ENCODE assay signal across 9 cellular contexts in the genomic region with DNA sequence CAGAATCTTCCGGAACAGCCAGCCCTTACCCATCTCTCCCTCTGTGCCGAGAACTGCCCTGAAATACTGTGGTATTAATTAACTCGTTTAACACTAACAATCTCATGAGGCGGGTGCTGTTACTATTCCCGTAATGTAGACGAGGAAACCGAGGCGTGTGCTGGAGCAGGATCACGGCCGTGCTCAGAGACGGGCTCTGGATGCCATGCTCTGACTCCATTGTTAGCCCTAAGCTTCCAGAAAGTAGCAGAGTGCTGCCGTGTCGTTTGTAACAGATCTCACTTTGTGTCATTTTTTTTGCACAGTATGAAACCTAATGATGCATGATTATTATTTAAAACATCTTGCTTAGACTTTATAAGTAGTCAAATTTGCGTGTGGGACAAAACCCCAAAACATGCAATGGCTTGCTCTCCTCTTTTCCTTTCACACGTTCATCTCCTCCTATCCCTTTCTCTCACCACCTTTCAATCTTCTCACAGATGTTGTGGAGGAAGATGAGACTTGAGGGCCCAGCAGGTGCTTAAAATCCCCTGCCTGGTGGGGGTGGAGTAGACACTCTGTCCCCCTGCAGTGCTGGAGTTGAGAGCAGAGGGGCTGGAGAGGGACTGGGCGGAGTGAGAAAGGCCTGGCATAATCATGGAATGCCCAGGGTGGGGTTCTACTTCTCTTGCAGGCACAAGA. TPM values are rescaled to one million over a fixed set of nuclear protein-coding genes. Genes with fewer than 3 reads are reported as not detected.
DNase-seq lines count a peak whose midpoint lies in the region; ATAC-seq and TF ChIP-seq lines count a peak whose summit lies in the region.
"Had no signal": no experiment of that assay in that cellular context is flagged by ENCODE, and none has a peak within 500 bp of the region (broad histone marks: within the 10 kb centered on the region; RNA-seq: fewer than 3 reads in every experiment).

No MANE protein-coding gene starts in this region.

- no peak for DNase-seq in GM23248
- DNase-seq in NCI-H82 treated with DMSO at 0.1 percent for 48 hours (lab: John Stamatoyannopoulos, UW; ENCODE audit: unreplicated experiment): peak; percentile 3
- DNase-seq in activated CD4-positive, alpha-beta T cell treated with anti-CD3 and anti-CD28 coated beads for 1 hour: no peak

- H3K27me3 ChIP-seq in DOHH2 (ENCODE audit: control insufficient read depth, low read length) (no peaks in the 10 kb centered on the region), GM23248 (replicated peaks; ENCODE audit: insufficient read depth) (0 out of 2 replicates have a peak, but pooled peaks cover 9% of the 10 kb centered on the region), muscle layer of colon (ENCODE audit: control insufficient read depth in 1 of 2, insufficient read depth in 2 of 2, low read length in 2 of 2) (no peaks in the 10 kb centered on the region)

- no peaks in the 10 kb centered on the region for H3K36me3 Mint-ChIP-seq in dendritic cell treated with granulocyte-macrophage colony-stimulating factor and Interleukin-4, amounts not matched to agents 40 ng/mL and 50 ng/mL, for 4 days (ENCODE audit: low read depth)

- H3K27ac ChIP-seq in DOHH2 (ENCODE audit: low read depth, low read length) (peak overlapping the region; percentile 72), GM23248 (no peak overlapping the region), muscle layer of colon (ENCODE audit: low read depth, low read length) (peak overlapping the region; percentile 77)

- peak overlapping the region; percentile 63 for H3K27ac Mint-ChIP-seq in dendritic cell treated with granulocyte-macrophage colony-stimulating factor and Interleukin-4, amounts not matched to agents 40 ng/mL and 50 ng/mL, for 4 days

- in situ Hi-C loops in GM23248 (cut with MboI): no loop called here

- no peak for TF ChIP-seq CTCF in DOHH2 (IDR thresholded peaks at IDR 0.05; ENCODE audit: low read depth, low read length, poor library complexity, severe bottlenecking)

- 19 to 20% methylated on average over 16 of the region's 16 CpGs for WGBS in GM23248 (ENCODE audit: low coverage in 1 of 2, low lambda C conversion rate in 2 of 2, missing lambda C conversion rate in 2 of 2), 2 experiments

- peaks cover 38% of the 10 kb centered on the region for H3K79me2 ChIP-seq in DOHH2 (ENCODE audit: control insufficient read depth, low read length)
- no peaks in the 10 kb centered on the region for H3K79me2 ChIP-seq in GM23248 (ENCODE audit: insufficient read depth)

- no peaks in the 10 kb centered on the region for H3K9me3 Mint-ChIP-seq in dendritic cell treated with granulocyte-macrophage colony-stimulating factor and Interleukin-4, amounts not matched to agents 40 ng/mL and 50 ng/mL, for 4 days

- peaks cover 29% of the 10 kb centered on the region for H3K4me1 ChIP-seq in DOHH2 (ENCODE audit: control insufficient read depth, low read length)
- no peaks in the 10 kb centered on the region for H3K4me1 ChIP-seq in GM23248 (ENCODE audit: insufficient read depth)
- H3K4me1 ChIP-seq in muscle layer of colon (ENCODE audit: insufficient read depth, low read length): peaks cover 17% of the 10 kb centered on the region

- ATAC-seq in GM18873 (IDR thresholded peaks at IDR 0.05; ENCODE audit: low FRiP score, unreplicated experiment) (no peak), GM21737 (IDR thresholded peaks at IDR 0.05; ENCODE audit: unreplicated experiment) (no peak)

- no peaks in the 10 kb centered on the region for H3F3A ChIP-seq in DOHH2 (ENCODE audit: control insufficient read depth, insufficient read depth)
- H3F3A ChIP-seq in GM23248 (ENCODE audit: insufficient read depth): no peaks in the 10 kb centered on the region

- H2AFZ ChIP-seq in GM23248: peak overlapping the region; percentile 46; the same call in 1 of the 2 replicates

- no peaks in the 10 kb centered on the region for H4K20me1 ChIP-seq in DOHH2 (ENCODE audit: control insufficient read depth, insufficient read depth, low read depth, low read length)
- H4K20me1 ChIP-seq in GM23248 (ENCODE audit: insufficient read depth): no peaks in the 10 kb centered on the region

- H3K4me2 ChIP-seq in DOHH2 (ENCODE audit: low read length) (peak overlapping the region; percentile 98), GM23248 (ENCODE audit: unreplicated experiment) (no peak overlapping the region)

- no peak overlapping the region for H3K9ac ChIP-seq in GM23248
- peak overlapping the region; percentile 55 for H3K9ac ChIP-seq in muscle layer of colon (ENCODE audit: low read length)

- peaks cover 18% of the 10 kb centered on the region for H3K27me3 Mint-ChIP-seq in dendritic cell treated with granulocyte-macrophage colony-stimulating factor and Interleukin-4, amounts not matched to agents 40 ng/mL and 50 ng/mL, for 4 days

- H3K36me3 ChIP-seq in DOHH2 (ENCODE audit: control insufficient read depth, low read length): peaks cover 60% of the 10 kb centered on the region
- H3K36me3 ChIP-seq in GM23248 (ENCODE audit: low read depth): no peaks in the 10 kb centered on the region
- H3K36me3 ChIP-seq in muscle layer of colon (ENCODE audit: insufficient read depth, low read length): peaks cover 21% of the 10 kb centered on the region

- peak overlapping the region; percentile 76 for H3K4me3 Mint-ChIP-seq in dendritic cell treated with granulocyte-macrophage colony-stimulating factor and Interleukin-4, amounts not matched to agents 40 ng/mL and 50 ng/mL, for 4 days

- no peaks in the 10 kb centered on the region for H3K9me3 ChIP-seq in DOHH2 (ENCODE audit: control insufficient read depth, insufficient read depth, low read length)
- H3K9me3 ChIP-seq in GM23248 (ENCODE audit: low read depth): no peaks in the 10 kb centered on the region
- H3K9me3 ChIP-seq in muscle layer of colon (ENCODE audit: low read length): no peaks in the 10 kb centered on the region

- H3K4me3 ChIP-seq in DOHH2 (ENCODE audit: low read length): peak overlapping the region; percentile 99
- H3K4me3 ChIP-seq in GM23248: no peak overlapping the region
- H3K4me3 ChIP-seq in muscle layer of colon (ENCODE audit: low read depth in 1 of 2, low read length in 2 of 2): peak overlapping the region; percentile 51 to 78

- H3K9me2 ChIP-seq in DOHH2 (replicated peaks; ENCODE audit: control insufficient read depth, low read length): no peaks in the 10 kb centered on the region
- H3K9me2 ChIP-seq in GM23248 (ENCODE audit: insufficient read depth): no peaks in the 10 kb centered on the region

- H3K4me1 Mint-ChIP-seq in dendritic cell treated with granulocyte-macrophage colony-stimulating factor and Interleukin-4, amounts not matched to agents 40 ng/mL and 50 ng/mL, for 4 days (ENCODE audit: low read depth): peaks cover 58% of the 10 kb centered on the region

- intact Hi-C loops in dendritic cell treated with granulocyte-macrophage colony-stimulating factor and Interleukin-4, amounts not matched to agents 40 ng/mL and 50 ng/mL, for 4 days (cut with micrococcal nuclease): no loop called here

RNA-seq across cellular contexts. Expression of a gene that starts 0.5 kb away (rescaled TPM):
- total RNA-seq in GM23248 (2014; rRNA removed; shearing (Covaris generic)): not detected in 2 replicates
- polyA plus RNA-seq in GM23248 (2016; fragmentation: Nextera tagmentation; extraction: Ambion mirVana): not detected in 2 replicates
- total RNA-seq: HT1080 had no signal

RNA-seq across cellular contexts. Expression of a gene that starts 0.7 kb away (rescaled TPM):
- total RNA-seq in GM23248 (2014; rRNA removed; shearing (Covaris generic)): not detected in 2 replicates
- polyA plus RNA-seq in GM23248 (2016; fragmentation: Nextera tagmentation; extraction: Ambion mirVana): not detected in 2 replicates
- total RNA-seq: HT1080 had no signal

RNA-seq across cellular contexts. Expression of a gene that starts 17.6 kb away (rescaled TPM):
- total RNA-seq in GM23248 (2014; rRNA removed; shearing (Covaris generic)): not detected in 2 replicates
- not detected in 2 replicates for polyA plus RNA-seq in GM23248 (2016; fragmentation: Nextera tagmentation; extraction: Ambion mirVana)
- total RNA-seq: HT1080 had no signal

RNA-seq across cellular contexts. Expression of a gene that starts 44.8 kb away (rescaled TPM):
- total RNA-seq in GM23248 (2014; rRNA removed; shearing (Covaris generic)): 48.1 and 53.5 TPM in 2 replicates
- 15.8 and 17.3 TPM in 2 replicates for polyA plus RNA-seq in GM23248 (2016; fragmentation: Nextera tagmentation; extraction: Ambion mirVana)

RNA-seq across cellular contexts. Expression of a gene that starts 55.3 kb away (rescaled TPM):
- total RNA-seq in GM23248 (2014; rRNA removed; shearing (Covaris generic)): 3.9 and 5.2 TPM in 2 replicates
- 0.75 and 1.6 TPM in 2 replicates for polyA plus RNA-seq in GM23248 (2016; fragmentation: Nextera tagmentation; extraction: Ambion mirVana)
